Comparison of ENCODE assay signal across 9 cellular contexts in the genomic region with DNA sequence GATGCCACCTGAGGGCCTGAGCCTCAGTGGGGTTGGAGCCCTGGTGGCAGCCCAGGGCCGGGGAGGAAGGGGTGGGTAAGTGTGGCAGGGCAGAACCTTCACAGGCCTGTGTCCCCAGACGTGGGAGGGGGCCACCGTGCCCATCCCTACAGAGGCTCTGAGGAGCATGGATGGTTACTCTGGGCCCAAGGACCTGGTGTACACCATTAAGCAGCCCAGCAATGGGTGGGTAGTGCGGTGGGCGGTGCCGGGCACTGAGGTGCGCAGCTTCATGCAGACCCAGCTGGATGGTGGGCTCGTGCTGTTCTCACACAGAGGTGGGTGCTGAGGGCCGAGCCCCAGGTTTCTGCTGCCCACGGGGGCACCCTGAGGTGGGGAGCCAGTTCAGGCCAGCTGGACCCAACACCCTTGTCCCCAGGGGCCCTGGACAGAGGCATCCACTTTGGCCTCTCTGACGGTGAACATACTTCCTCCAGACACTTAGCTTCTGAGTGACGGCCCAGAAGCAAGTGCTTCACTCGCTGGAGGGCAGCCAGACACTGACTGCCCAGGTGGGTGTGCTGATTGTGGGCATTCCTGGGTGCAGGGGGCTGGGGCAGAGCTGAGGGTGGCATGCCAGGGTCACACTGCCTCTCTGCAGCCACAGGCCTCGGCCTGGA. TPM values are rescaled to one million over a fixed set of nuclear protein-coding genes. Genes with fewer than 3 reads are reported as not detected.
A peak's percentile ranks its signal among the peaks of the same experiment; 100 is the strongest.
DNase-seq lines count a peak whose midpoint lies in the region; ATAC-seq, FAIRE-seq and TF ChIP-seq lines count a peak whose summit lies in the region.
"Not testable (repeated sequence)": the region's sequence is repeated elsewhere in the genome, so short reads cannot be mapped to it uniquely, and the experiment has no call there.
"Had no signal": no experiment of that assay in that cellular context is flagged by ENCODE, and none has a peak within 500 bp of the region (broad histone marks: within the 10 kb centered on the region; RNA-seq: fewer than 3 reads in every experiment).

No MANE protein-coding gene starts in this region.

- H3K27ac ChIP-seq in A549; naive thymus-derived CD4-positive, alpha-beta T cell (ENCODE audit: low read depth, low read length); aorta (ENCODE audit: low read depth in 1 of 2, low read length in 2 of 2): not testable (repeated sequence)

- WGBS in A549 (ENCODE audit: missing lambda C conversion rate), result no CpG with 5 or more reads among the region's 14 CpGs
- WGBS in aorta, 2 donors, result no CpG with 5 or more reads among the region's 14 CpGs

- H3K9me3 Mint-ChIP-seq in naive thymus-derived CD4-positive, alpha-beta T cell; stimulated activated memory B cell treated with anti-CD40 and anti-IgM and Interleukin-4, amounts not matched to agents 10 μg/mL and 1 μg/mL and 100 μg/mL, for 72 hours: not testable (repeated sequence)

- ATAC-seq in A549, result peak; percentile 5 to 18; a peak in 3 of 6 replicates
- peak; percentile 75 for ATAC-seq in Right ventricle myocardium inferior
- peak; percentile 17 to 44 for ATAC-seq in left cardiac atrium
- ATAC-seq in left lobe of liver, result peak; percentile 12
- ATAC-seq in naive thymus-derived CD4-positive, alpha-beta T cell, result peak; percentile 28
- peak; percentile 37 for ATAC-seq in stimulated activated memory B cell treated with anti-CD40 and anti-IgM and Interleukin-4, amounts not matched to agents 10 μg/mL and 1 μg/mL and 100 μg/mL, for 72 hours
- peak; percentile 58 for ATAC-seq in aorta (ENCODE audit: low FRiP score)

- not testable (repeated sequence) for TF ChIP-seq EP300 in A549 (IDR thresholded peaks at IDR 0.05)

- not testable (repeated sequence) for TF ChIP-seq RAD21 in A549 (conservative IDR thresholded peaks at IDR 0.05 in 1 of 2, IDR thresholded peaks at IDR 0.05 in 1 of 2)

- intact Hi-C loops in Right ventricle myocardium inferior (cut with DNase I); left cardiac atrium (cut with DNase I); naive thymus-derived CD4-positive, alpha-beta T cell (cut with micrococcal nuclease); aorta (cut with DNase I): not testable (repeated sequence)

- H3K27me3 ChIP-seq in naive thymus-derived CD4-positive, alpha-beta T cell (ENCODE audit: control insufficient read depth in 2 of 2, insufficient read depth in 2 of 2, low read length in 2 of 2); aorta (ENCODE audit: control insufficient read depth in 1 of 2, insufficient read depth in 2 of 2, low read length in 1 of 2): not testable (repeated sequence)

- not testable (repeated sequence) for H3K9me3 ChIP-seq in A549; naive thymus-derived CD4-positive, alpha-beta T cell (ENCODE audit: control insufficient read depth in 2 of 3, low read length in 3 of 3); aorta (ENCODE audit: control insufficient read depth, low read length)

- CTCF ChIA-PET in A549 (lab: Yijun Ruan, JAX); naive thymus-derived CD4-positive, alpha-beta T cell (lab: Charles Lee): not testable (repeated sequence)

- not testable (repeated sequence) for DNase-seq in A549 (ENCODE audit: low read depth in 1 of 2, low spot score in 1 of 2); Right ventricle myocardium inferior (ENCODE audit: missing footprints); left cardiac atrium; left lobe of liver (ENCODE audit: low spot score); naive thymus-derived CD4-positive, alpha-beta T cell; aorta

- not testable (repeated sequence) for H3K27ac Mint-ChIP-seq in naive thymus-derived CD4-positive, alpha-beta T cell; stimulated activated memory B cell treated with anti-CD40 and anti-IgM and Interleukin-4, amounts not matched to agents 10 μg/mL and 1 μg/mL and 100 μg/mL, for 72 hours

- TF ChIP-seq CTCF in A549 (IDR thresholded peaks at IDR 0.05), result not testable (repeated sequence)

- not testable (repeated sequence) for H3K36me3 ChIP-seq in naive thymus-derived CD4-positive, alpha-beta T cell (ENCODE audit: control insufficient read depth in 2 of 3, insufficient read depth in 3 of 3, low read length in 3 of 3); aorta (ENCODE audit: control insufficient read depth in 1 of 2, insufficient read depth in 2 of 2, low read length in 1 of 2)

- H3K4me1 ChIP-seq in A549; naive thymus-derived CD4-positive, alpha-beta T cell (ENCODE audit: control insufficient read depth in 2 of 2, insufficient read depth in 2 of 2, low read length in 2 of 2); aorta (ENCODE audit: control insufficient read depth in 1 of 2, insufficient read depth in 2 of 2, low read length in 2 of 2): not testable (repeated sequence)

- H3K4me1 Mint-ChIP-seq in naive thymus-derived CD4-positive, alpha-beta T cell; stimulated activated memory B cell treated with anti-CD40 and anti-IgM and Interleukin-4, amounts not matched to agents 10 μg/mL and 1 μg/mL and 100 μg/mL, for 72 hours: not testable (repeated sequence)

- POLR2A ChIA-PET in A549 (lab: Yijun Ruan, JAX); naive thymus-derived CD4-positive, alpha-beta T cell (lab: Charles Lee): not testable (repeated sequence)

- TF ChIP-seq POLR2A in A549 (IDR thresholded peaks at IDR 0.05; ENCODE audit: low read length), result not testable (repeated sequence)

- H3K4me2 ChIP-seq in A549, result not testable (repeated sequence)

- H3K27me3 Mint-ChIP-seq in naive thymus-derived CD4-positive, alpha-beta T cell; stimulated activated memory B cell treated with anti-CD40 and anti-IgM and Interleukin-4, amounts not matched to agents 10 μg/mL and 1 μg/mL and 100 μg/mL, for 72 hours: not testable (repeated sequence)

- H3K4me3 ChIP-seq in A549; naive thymus-derived CD4-positive, alpha-beta T cell (ENCODE audit: low read length); aorta (ENCODE audit: low read length in 2 of 2): not testable (repeated sequence)

- FAIRE-seq in A549 (lab: Jason Lieb, UNC), result not testable (repeated sequence)

- H3K4me3 Mint-ChIP-seq in naive thymus-derived CD4-positive, alpha-beta T cell; stimulated activated memory B cell treated with anti-CD40 and anti-IgM and Interleukin-4, amounts not matched to agents 10 μg/mL and 1 μg/mL and 100 μg/mL, for 72 hours: not testable (repeated sequence)

- H3K36me3 Mint-ChIP-seq in naive thymus-derived CD4-positive, alpha-beta T cell; stimulated activated memory B cell treated with anti-CD40 and anti-IgM and Interleukin-4, amounts not matched to agents 10 μg/mL and 1 μg/mL and 100 μg/mL, for 72 hours: not testable (repeated sequence)

RNA-seq across cellular contexts. Expression of a gene that starts 38.9 kb away (rescaled TPM):
- polyA plus RNA-seq in A549 (2011; rRNA removed) (1.5 and 1.9 TPM in 2 replicates), A549 (2017; fragmentation: RNase III; extraction: RNeasy Plus Mini Kit Qiagen cat#74134 plus additional on column Dnase treatment) (1.7 to 2.7 TPM (median 1.8 TPM) in 3 replicates), aorta (10 to 100 TPM in 1 of 2 donors, 1 to 10 TPM in 1; 1.5 to 10.7 TPM)
- polyA plus RNA-seq in A549 (2012; cell fraction: cytosol; rRNA removed), result 0.50 and 0.58 TPM in 2 replicates
- polyA plus RNA-seq in A549 (2012; cell fraction: nucleus; rRNA removed), result 2.9 and 3.7 TPM in 2 replicates
- polyA minus RNA-seq in A549 (2011; rRNA and poly(A)+ RNA removed), result 1.4 and 1.6 TPM in 2 replicates
- total RNA-seq in Right ventricle myocardium inferior (0.57 TPM), left cardiac atrium (1 to 10 TPM; 1.1 to 1.5 TPM), left lobe of liver (2.2 TPM), aorta (10 to 100 TPM in 1 of 2 donors, 1 to 10 TPM in 1; 6.8 to 12.4 TPM)
- total RNA-seq in naive thymus-derived CD4-positive, alpha-beta T cell, result 1 to 10 TPM; 1.5 to 4.6 (median 2.4) TPM
- not detected for polyA plus RNA-seq in naive thymus-derived CD4-positive, alpha-beta T cell
- polyA plus RNA-seq: CD14-positive monocyte; CD4-positive, alpha-beta memory T cell had no signal

Comparison
In these comparisons a context has a peak if more than half of its experiments do, and no peak if none do; other contexts are left out.
1. ATAC-seq: peak in every context shown above with its lines; median percentile 75 in Right ventricle myocardium inferior; 58 in aorta; 37 in stimulated activated memory B cell treated with anti-CD40 and anti-IgM and Interleukin-4, amounts not matched to agents 10 μg/mL and 1 μg/mL and 100 μg/mL, for 72 hours; 30 in left cardiac atrium; 28 in naive thymus-derived CD4-positive, alpha-beta T cell; 12 in left lobe of liver; 12 in A549.